ENCODE assay signal across 18 cellular contexts in the genomic region with DNA sequence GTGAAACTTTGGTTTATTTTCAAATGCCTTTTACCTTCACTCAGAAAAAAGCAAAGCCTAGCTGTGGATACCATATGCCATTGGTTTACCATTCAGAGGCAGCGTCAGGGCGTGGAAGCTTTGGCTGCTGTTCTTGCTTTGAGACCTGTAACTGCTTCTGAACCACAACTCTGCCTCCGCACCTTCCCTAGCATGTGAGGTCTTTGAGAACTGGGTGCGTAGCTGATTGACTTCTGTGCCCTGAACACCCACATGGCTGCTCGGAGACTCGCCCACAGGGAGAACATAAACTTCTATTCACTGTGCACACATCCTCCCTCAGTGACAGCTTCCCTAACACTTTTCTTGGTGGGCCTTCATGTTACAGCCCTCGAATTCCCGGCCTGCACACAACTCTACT. TPM values are rescaled to one million over a fixed set of nuclear protein-coding genes. Genes with fewer than 3 reads are reported as not detected.
"Had no signal": no experiment of that assay in that cellular context is flagged by ENCODE, and none has a peak within 500 bp of the region (broad histone marks: within the 10 kb centered on the region; RNA-seq: fewer than 3 reads in every experiment).

No MANE protein-coding gene starts in this region.

- H3K27me3 Mint-ChIP-seq: activated CD4-positive, alpha-beta memory T cell treated with anti-CD3 and anti-CD28 coated beads, Interleukin-2, amount 10 ng/mL, durations not matched to agents 7 days and 5 days; activated naive CD8-positive, alpha-beta T cell treated with anti-CD3 and anti-CD28 coated beads, Interleukin-2, amount 50 U/mL, for 24 hours; naive B cell had no signal

- H3K4me3 Mint-ChIP-seq: activated CD4-positive, alpha-beta memory T cell treated with anti-CD3 and anti-CD28 coated beads, Interleukin-2, amount 10 ng/mL, durations not matched to agents 7 days and 5 days; activated naive CD8-positive, alpha-beta T cell treated with anti-CD3 and anti-CD28 coated beads, Interleukin-2, amount 50 U/mL, for 24 hours; activated T-cell treated with anti-CD3 and anti-CD28 coated beads, Interleukin-2, amount 50 U/mL, for 72 hours; naive B cell had no signal

- H3K27ac Mint-ChIP-seq: activated CD4-positive, alpha-beta memory T cell treated with anti-CD3 and anti-CD28 coated beads, Interleukin-2, amount 10 ng/mL, durations not matched to agents 7 days and 5 days; naive B cell had no signal

- H3K79me2 ChIP-seq: parathyroid adenoma had no signal

- H3K9ac ChIP-seq: parathyroid adenoma had no signal

- DNase-seq: activated CD4-positive, alpha-beta memory T cell treated with anti-CD3 and anti-CD28 coated beads, Interleukin-2, amount 10 ng/mL, durations not matched to agents 7 days and 5 days; activated CD4-positive, alpha-beta T cell treated with anti-CD3 and anti-CD28 coated beads for 4 hours; activated gamma-delta T cell treated with Interleukin-2 at 50 U/mL for 16 hours; activated naive CD8-positive, alpha-beta T cell treated with anti-CD3 and anti-CD28 coated beads, Interleukin-2, amount 50 U/mL, for 24 hours; activated T-cell treated with anti-CD3 and anti-CD28 coated beads, Interleukin-2, amount 50 U/mL, for 72 hours; erythroblast; naive B cell; retina; small intestine; stimulated activated naive CD8-positive, alpha-beta T cell treated with anti-CD3 and anti-CD28 coated beads, Interleukin-15, Interleukin-2, amounts not matched to agents 100 U/mL and 50 U/mL, for 24 hours; T-helper 2 cell; upper lobe of left lung had no signal

- H3K4me3 ChIP-seq: ascending aorta, upper lobe of left lung had no signal

- H3K27me3 ChIP-seq: ascending aorta, upper lobe of left lung had no signal

- H3K9me3 ChIP-seq: ascending aorta, upper lobe of left lung had no signal

- ATAC-seq: activated naive CD8-positive, alpha-beta T cell treated with anti-CD3 and anti-CD28 coated beads, Interleukin-2, amount 50 U/mL, for 24 hours; activated T-cell treated with anti-CD3 and anti-CD28 coated beads, Interleukin-2, amount 50 U/mL, for 72 hours; stimulated activated naive CD8-positive, alpha-beta T cell treated with anti-CD3 and anti-CD28 coated beads, Interleukin-15, Interleukin-2, amounts not matched to agents 100 U/mL and 50 U/mL, for 24 hours had no signal

- H3K9me3 Mint-ChIP-seq: activated CD4-positive, alpha-beta memory T cell treated with anti-CD3 and anti-CD28 coated beads, Interleukin-2, amount 10 ng/mL, durations not matched to agents 7 days and 5 days; activated naive CD8-positive, alpha-beta T cell treated with anti-CD3 and anti-CD28 coated beads, Interleukin-2, amount 50 U/mL, for 24 hours; activated T-cell treated with anti-CD3 and anti-CD28 coated beads, Interleukin-2, amount 50 U/mL, for 72 hours; naive B cell had no signal

- H2AFZ ChIP-seq: parathyroid adenoma had no signal

- H3K4me1 Mint-ChIP-seq: activated CD4-positive, alpha-beta memory T cell treated with anti-CD3 and anti-CD28 coated beads, Interleukin-2, amount 10 ng/mL, durations not matched to agents 7 days and 5 days; activated naive CD8-positive, alpha-beta T cell treated with anti-CD3 and anti-CD28 coated beads, Interleukin-2, amount 50 U/mL, for 24 hours; naive B cell had no signal

- H3K4me1 ChIP-seq: parathyroid adenoma had no signal

- H3K27ac ChIP-seq: ascending aorta, parathyroid adenoma, upper lobe of left lung had no signal

RNA-seq across cellular contexts. Expression of a gene that starts 11.2 kb away (rescaled TPM):
- total RNA-seq: activated CD4-positive, alpha-beta memory T cell treated with anti-CD3 and anti-CD28 coated beads, Interleukin-2, amount 10 ng/mL, durations not matched to agents 7 days and 5 days; activated T-cell treated with anti-CD3 and anti-CD28 coated beads, Interleukin-2, amount 50 U/mL, for 72 hours; ascending aorta; bronchial epithelial cell; dermis microvascular lymphatic vessel endothelial cell; lung microvascular endothelial cell; mononuclear cell; upper lobe of left lung had no signal
- polyA plus RNA-seq: small intestine had no signal
